In the genomic region with DNA sequence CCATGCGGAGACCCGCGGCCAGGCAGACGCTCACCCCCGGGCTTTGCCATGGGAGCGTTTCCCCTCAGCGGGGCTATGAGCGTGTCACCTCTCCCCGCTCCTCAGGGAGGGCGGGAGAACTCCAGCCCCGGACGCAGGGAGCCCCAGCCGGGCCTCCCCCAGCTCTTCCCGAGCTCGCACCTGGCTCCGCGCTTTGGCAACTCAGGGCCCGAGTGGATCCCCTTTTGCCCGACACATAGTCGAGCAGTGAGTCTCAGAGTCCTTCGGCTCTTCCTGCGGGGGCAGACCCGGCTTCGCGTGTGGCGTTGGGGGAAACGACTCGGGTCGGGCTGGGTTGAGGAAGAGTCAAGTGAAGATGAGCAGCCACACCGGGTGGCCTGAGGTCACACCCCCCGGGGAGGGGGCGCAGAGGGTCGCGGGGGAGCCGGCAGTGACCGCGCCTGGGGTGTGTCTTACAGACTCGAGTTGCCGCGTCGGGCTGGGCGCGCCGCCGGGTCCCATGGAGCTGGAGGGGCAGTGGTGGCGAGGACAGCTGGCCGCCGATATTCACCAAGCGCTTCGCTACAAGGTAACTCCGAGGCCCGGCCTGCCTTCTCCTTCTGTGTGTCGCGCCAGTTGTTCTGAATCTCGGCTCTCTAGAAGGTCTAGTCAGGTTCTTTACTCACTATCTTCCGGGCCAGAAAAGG, we compare ENCODE assay signal across 8 cellular contexts. TPM values are rescaled to one million over a fixed set of nuclear protein-coding genes. Genes with fewer than 3 reads are reported as not detected.
A peak's percentile ranks its signal among the peaks of the same experiment; 100 is the strongest.
DNase-seq lines count a peak whose midpoint lies in the region; ATAC-seq and TF ChIP-seq lines count a peak whose summit lies in the region.

No MANE protein-coding gene starts in this region.

- peak; percentile 39 for ATAC-seq in GM18909 (IDR thresholded peaks at IDR 0.05; ENCODE audit: poor library complexity, unreplicated experiment)
- peak; percentile 28 for ATAC-seq in HG03139 (IDR thresholded peaks at IDR 0.05; ENCODE audit: unreplicated experiment)
- ATAC-seq in activated T-cell treated with anti-CD3 and anti-CD28 coated beads, Interleukin-2, amount 50 U/mL, for 4 hours: peak; percentile 60 to 63
- peak; percentile 66 for ATAC-seq in stimulated activated memory B cell treated with anti-CD40 and anti-IgM and Interleukin-4, amounts not matched to agents 10 μg/mL and 1 μg/mL and 100 μg/mL, for 72 hours

- TF ChIP-seq POLR2A in esophagus muscularis mucosa (IDR thresholded peaks at IDR 0.05; ENCODE audit: low read depth): no peak

- no peak overlapping the region for H2AFZ ChIP-seq in OCI-LY1 (ENCODE audit: low read length)

- H3K9ac ChIP-seq in OCI-LY1 (ENCODE audit: low read length): peak overlapping the region; percentile 76

- no peak for TF ChIP-seq EP300 in esophagus muscularis mucosa (IDR thresholded peaks at IDR 0.05)

- H3K4me3 ChIP-seq in OCI-LY1 (ENCODE audit: low read depth, low read length, poor library complexity, severe bottlenecking) (peak overlapping the region; percentile 84), esophagus muscularis mucosa (peak overlapping the region; percentile 73 to 92 (median 82)), muscle layer of duodenum (ENCODE audit: low read depth in 1 of 2, low read length in 2 of 2) (peak overlapping the region; percentile 69 to 76)

- TF ChIP-seq CTCF in OCI-LY1 (IDR thresholded peaks at IDR 0.05; ENCODE audit: low read length): no peak
- no peak for TF ChIP-seq CTCF in esophagus muscularis mucosa (IDR thresholded peaks at IDR 0.05)

- H3K4me3 Mint-ChIP-seq in activated T-cell treated with anti-CD3 and anti-CD28 coated beads, Interleukin-2, amount 50 U/mL, for 4 hours: peak overlapping the region; percentile 93
- H3K4me3 Mint-ChIP-seq in stimulated activated memory B cell treated with anti-CD40 and anti-IgM and Interleukin-4, amounts not matched to agents 10 μg/mL and 1 μg/mL and 100 μg/mL, for 72 hours: peak overlapping the region; percentile 90

- H4K20me1 ChIP-seq in OCI-LY1 (ENCODE audit: insufficient read depth, low read length): no peaks in the 10 kb centered on the region

- H3K27me3 Mint-ChIP-seq in activated T-cell treated with anti-CD3 and anti-CD28 coated beads, Interleukin-2, amount 50 U/mL, for 4 hours (ENCODE audit: low read depth): peaks cover 3% of the 10 kb centered on the region
- no peaks in the 10 kb centered on the region for H3K27me3 Mint-ChIP-seq in stimulated activated memory B cell treated with anti-CD40 and anti-IgM and Interleukin-4, amounts not matched to agents 10 μg/mL and 1 μg/mL and 100 μg/mL, for 72 hours

- H3F3A ChIP-seq in OCI-LY1 (ENCODE audit: insufficient read depth, low read length): no peaks in the 10 kb centered on the region

- H3K4me1 ChIP-seq in OCI-LY1 (ENCODE audit: insufficient read depth, low read length, severe bottlenecking) (peaks cover 29% of the 10 kb centered on the region), esophagus muscularis mucosa (peaks cover 19 to 25% (median 22%) of the 10 kb centered on the region in 4 donors), muscle layer of duodenum (ENCODE audit: control insufficient read depth in 1 of 2, insufficient read depth in 2 of 2, low read length in 2 of 2) (peaks cover 9 to 12% of the 10 kb centered on the region in 2 donors)

- no peaks in the 10 kb centered on the region for H3K9me3 ChIP-seq in OCI-LY1 (ENCODE audit: low read length)
- H3K9me3 ChIP-seq in esophagus muscularis mucosa: no peaks in the 10 kb centered on the region
- no peaks in the 10 kb centered on the region for H3K9me3 ChIP-seq in muscle layer of duodenum (ENCODE audit: control insufficient read depth in 1 of 2, low read length in 2 of 2)

- H3K4me2 ChIP-seq in OCI-LY1 (ENCODE audit: low read length): peak overlapping the region; percentile 80

- H3K9me2 ChIP-seq in OCI-LY1 (ENCODE audit: low read depth, low read length): no peaks in the 10 kb centered on the region

- 0 out of 2 replicates have a peak, but pooled peaks cover 7% of the 10 kb centered on the region for H3K79me2 ChIP-seq in OCI-LY1 (ENCODE audit: insufficient read depth, low read length)

- peaks cover 24% of the 10 kb centered on the region for H3K36me3 Mint-ChIP-seq in activated T-cell treated with anti-CD3 and anti-CD28 coated beads, Interleukin-2, amount 50 U/mL, for 4 hours (ENCODE audit: insufficient read depth)
- peaks cover 30% of the 10 kb centered on the region for H3K36me3 Mint-ChIP-seq in stimulated activated memory B cell treated with anti-CD40 and anti-IgM and Interleukin-4, amounts not matched to agents 10 μg/mL and 1 μg/mL and 100 μg/mL, for 72 hours

- peak overlapping the region; percentile 7 for H3K27ac ChIP-seq in OCI-LY1 (ENCODE audit: low read depth, low read length, poor library complexity, severe bottlenecking)
- peak overlapping the region; percentile 84 to 94 (median 92) for H3K27ac ChIP-seq in esophagus muscularis mucosa (replicated peaks in 1 of 4)
- peak overlapping the region; percentile 77 for H3K27ac ChIP-seq in muscle layer of duodenum (ENCODE audit: low read length)

- no peaks in the 10 kb centered on the region for H3K27me3 ChIP-seq in OCI-LY1 (ENCODE audit: insufficient read depth, low read length)
- H3K27me3 ChIP-seq in esophagus muscularis mucosa: no peaks in the 10 kb centered on the region
- no peaks in the 10 kb centered on the region for H3K27me3 ChIP-seq in muscle layer of duodenum (ENCODE audit: low read depth, low read length)

- WGBS in esophagus muscularis mucosa: under 1% methylated on average over 25 of the region's 56 CpGs

- peaks cover 47% of the 10 kb centered on the region for H3K4me1 Mint-ChIP-seq in activated T-cell treated with anti-CD3 and anti-CD28 coated beads, Interleukin-2, amount 50 U/mL, for 4 hours (ENCODE audit: low read depth)
- peaks cover 45% of the 10 kb centered on the region for H3K4me1 Mint-ChIP-seq in stimulated activated memory B cell treated with anti-CD40 and anti-IgM and Interleukin-4, amounts not matched to agents 10 μg/mL and 1 μg/mL and 100 μg/mL, for 72 hours

- DNase-seq in AG20443 (ENCODE audit: low spot score) (peak; percentile 73), esophagus muscularis mucosa (ENCODE audit: extremely low spot score) (no peak)
- DNase-seq in activated T-cell treated with anti-CD3 and anti-CD28 coated beads, Interleukin-2, amount 50 U/mL, for 4 hours: peak; percentile 44

- intact Hi-C loops in esophagus muscularis mucosa (cut with DNase I): loop anchor here (5.0 kb wide), 1 partner anchor 48 kb away; no protein-coding TSS in a partner anchor

- H3K27ac Mint-ChIP-seq in stimulated activated memory B cell treated with anti-CD40 and anti-IgM and Interleukin-4, amounts not matched to agents 10 μg/mL and 1 μg/mL and 100 μg/mL, for 72 hours: peak overlapping the region; percentile 90

- no peaks in the 10 kb centered on the region for H3K9me3 Mint-ChIP-seq in activated T-cell treated with anti-CD3 and anti-CD28 coated beads, Interleukin-2, amount 50 U/mL, for 4 hours
- no peaks in the 10 kb centered on the region for H3K9me3 Mint-ChIP-seq in stimulated activated memory B cell treated with anti-CD40 and anti-IgM and Interleukin-4, amounts not matched to agents 10 μg/mL and 1 μg/mL and 100 μg/mL, for 72 hours

- H3K36me3 ChIP-seq in OCI-LY1 (ENCODE audit: insufficient read depth, low read length): no peaks in the 10 kb centered on the region
- peaks cover 0 to 15% (median 1%) of the 10 kb centered on the region in 4 donors for H3K36me3 ChIP-seq in esophagus muscularis mucosa
- peaks cover 0 to 6% of the 10 kb centered on the region in 2 donors for H3K36me3 ChIP-seq in muscle layer of duodenum (ENCODE audit: control insufficient read depth in 1 of 2, insufficient read depth in 2 of 2, low read length in 2 of 2)

RNA-seq across cellular contexts. Expression of gene CCNJ, which starts 0.7 kb away (rescaled TPM):
- 1 to 10 TPM; 8.9 to 9.6 (median 9.1) TPM for total RNA-seq in activated T-cell treated with anti-CD3 and anti-CD28 coated beads, Interleukin-2, amount 50 U/mL, for 4 hours
- 1 to 10 TPM; 3.8 to 5.3 (median 4.8) TPM for total RNA-seq in esophagus muscularis mucosa

Comparison
In these comparisons a context has a peak if more than half of its experiments do, and no peak if none do; other contexts are left out.
1. H3K27ac ChIP-seq: peak in every context shown above with its lines; median percentile 92 in esophagus muscularis mucosa; 77 in muscle layer of duodenum; 7 in OCI-LY1.